1 cellular context compared by ENCODE assay signal in the genomic region with DNA sequence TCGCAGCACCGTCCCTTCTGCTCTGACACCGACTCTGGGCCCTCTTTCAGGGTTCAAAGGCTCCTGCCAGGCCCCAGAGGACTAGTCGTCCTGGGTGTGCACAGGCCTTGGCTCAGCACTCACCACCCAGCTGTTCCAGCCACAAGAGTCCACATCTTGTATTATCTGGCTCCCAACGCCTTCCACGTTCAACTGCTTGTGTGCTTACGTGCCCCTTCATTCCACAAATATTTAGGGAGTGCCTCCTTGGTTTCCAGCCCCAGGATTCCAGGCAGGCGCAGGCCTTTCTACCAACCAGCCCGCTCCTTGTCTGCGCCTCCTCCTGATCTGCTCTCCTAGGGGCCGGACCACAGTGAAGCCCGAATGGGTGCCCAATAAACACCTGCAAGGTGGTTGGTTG.
TF ChIP-seq lines count a peak whose summit lies in the region.

No MANE protein-coding gene starts in this region.

TF ChIP-seq in H1, 55 proteins besides CTCF, POLR2A, EP300 and RAD21:
- no peak for TF ChIP-seq TAF7 (optimal IDR thresholded peaks at IDR 0.05; ENCODE audit: borderline replicate concordance, low read depth, low read length)
- no peak for TF ChIP-seq BCL11A (IDR thresholded peaks at IDR 0.05; ENCODE audit: low read depth in 2 of 2, low read length in 2 of 2)
- no peak for TF ChIP-seq YY1 (IDR thresholded peaks at IDR 0.05; ENCODE audit: low read depth, low read length)
- no peak for TF ChIP-seq EGR1 (IDR thresholded peaks at IDR 0.05; ENCODE audit: borderline replicate concordance, low read depth, low read length)
- TF ChIP-seq POU5F1 (IDR thresholded peaks at IDR 0.05; ENCODE audit: low read depth, low read length) = no peak
TF ChIP-seq in H1: peak in this region for 0.
